24 cellular contexts compared by ENCODE assay signal in genomic region chr5:99590806-99591205, GRCh38.
"Had no signal": no experiment of that assay in that cellular context is flagged by ENCODE, and none has a peak within 500 bp of the region (broad histone marks: within the 10 kb centered on the region; RNA-seq: fewer than 3 reads in every experiment).

No MANE protein-coding gene starts in this region.

- DNase-seq: effector CD8-positive, alpha-beta T cell; endodermal cell; foreskin fibroblast; gastrocnemius medialis; head of caudate nucleus; left ventricle myocardium superior; lower lobe of right lung; naive thymus-derived CD8-positive, alpha-beta T cell; nephron progenitor cell; nucleus accumbens; stimulated activated CD4-positive, alpha-beta T cell treated with anti-CD3 and anti-CD28 coated beads, Interleukin-12 subunit alpha, Interleukin-12 subunit beta, amount 100 ng/mL, for 4 hours; stimulated activated CD4-positive, alpha-beta T cell treated with anti-CD3 and anti-CD28 coated beads, Interleukin-1b, Interleukin-23, amount 100 ng/mL, for 48 hours; stimulated activated CD4-positive, alpha-beta T cell treated with anti-CD3 and anti-CD28 coated beads, Interleukin-4, amount 100 ng/mL, for 24 hours; stimulated activated naive CD8-positive, alpha-beta T cell treated with anti-CD3 and anti-CD28 coated beads, Interleukin-15, Interleukin-2, amounts not matched to agents 100 U/mL and 50 U/mL, for 24 hours; substantia nigra; testis; tibial artery had no signal

- ATAC-seq: esophagus mucosa; gastrocnemius medialis; left ventricle myocardium superior; lower lobe of right lung; naive thymus-derived CD8-positive, alpha-beta T cell; sciatic nerve; stimulated activated memory B cell treated with anti-CD40 and anti-IgM and Interleukin-4, amounts not matched to agents 10 μg/mL and 1 μg/mL and 100 μg/mL, for 72 hours; stimulated activated naive CD8-positive, alpha-beta T cell treated with anti-CD3 and anti-CD28 coated beads, Interleukin-15, Interleukin-2, amounts not matched to agents 100 U/mL and 50 U/mL, for 24 hours had no signal

- H3K36me3 ChIP-seq: gastrocnemius medialis, lower lobe of right lung, prostate gland, right atrium auricular region, tibial artery had no signal

- H3K4me3 ChIP-seq: gastrocnemius medialis, lower lobe of right lung, prostate gland, right atrium auricular region, smooth muscle cell, testis, tibial artery had no signal

- H3K9me3 ChIP-seq: gastrocnemius medialis, lower lobe of right lung, prostate gland, right atrium auricular region, testis, tibial artery had no signal

- H3K4me1 ChIP-seq: gastrocnemius medialis, lower lobe of right lung, prostate gland, right atrium auricular region, testis, tibial artery had no signal

- H3K27ac ChIP-seq: epithelial cell of prostate, gastrocnemius medialis, lower lobe of right lung, prostate gland, right atrium auricular region, testis, tibial artery had no signal
